Comparison of ENCODE assay signal across 10 cellular contexts in the genomic region with DNA sequence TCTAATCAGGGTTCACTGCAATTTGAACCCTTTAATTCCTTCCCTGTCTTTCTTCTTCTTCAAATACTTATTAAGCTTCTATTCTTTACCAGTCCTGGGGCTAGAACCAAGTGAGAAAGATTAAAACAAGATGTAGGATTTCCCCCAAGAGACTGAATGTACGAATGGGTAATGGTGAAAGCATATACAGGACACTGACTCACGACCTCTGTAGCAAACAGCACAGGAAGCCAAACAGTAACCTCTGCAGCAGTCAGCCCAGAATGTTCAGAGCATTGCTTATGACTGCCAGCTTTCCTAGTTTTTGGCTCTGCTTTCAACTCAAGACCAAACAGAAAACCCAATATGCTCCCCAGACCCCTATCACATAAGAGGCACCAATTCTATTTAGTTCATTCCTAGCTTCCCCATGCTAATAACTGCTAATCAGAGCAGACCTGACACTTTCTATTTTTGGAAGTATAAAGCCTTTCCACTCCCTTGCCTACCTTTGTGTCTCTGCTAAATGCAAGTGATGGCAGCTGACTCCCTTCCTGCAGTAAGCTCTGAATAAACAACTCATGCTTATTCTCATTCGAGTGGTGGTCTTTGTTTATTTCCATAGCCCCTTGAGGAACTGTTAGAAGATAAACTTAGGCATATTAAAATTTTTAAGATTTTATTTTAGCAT.
DNase-seq lines count a peak whose midpoint lies in the region; ATAC-seq and TF ChIP-seq lines count a peak whose summit lies in the region.
"Had no signal": no experiment of that assay in that cellular context is flagged by ENCODE, and none has a peak within 500 bp of the region (broad histone marks: within the 10 kb centered on the region; RNA-seq: fewer than 3 reads in every experiment).

No MANE protein-coding gene starts in this region.

- peak overlapping the region; percentile 6 for H2AFZ ChIP-seq in mammary epithelial cell (ENCODE audit: low read depth, low read length)

- in situ Hi-C loops in mammary epithelial cell (cut with MboI; ENCODE audit: low sequenced_read_pairs in 2 of 2): no loop called here

- H3K4me1 ChIP-seq in mammary epithelial cell (ENCODE audit: insufficient read depth, low read length) (no peaks in the 10 kb centered on the region), right lobe of liver (peaks cover 0 to 8% (median 0%) of the 10 kb centered on the region in 4 donors)

- H3K27ac ChIP-seq in mammary epithelial cell (ENCODE audit: insufficient read depth, low read depth, low read length): no peak overlapping the region
- no peak overlapping the region for H3K27ac ChIP-seq in right lobe of liver
- H3K27ac ChIP-seq in CD4-positive, alpha-beta T cell (ENCODE audit: low read depth, low read length): no peak overlapping the region
- H3K27ac ChIP-seq: VCaP had no signal

- H3K9ac ChIP-seq in mammary epithelial cell (ENCODE audit: insufficient read depth, low read length): no peak overlapping the region

- H3K27me3 ChIP-seq in mammary epithelial cell (ENCODE audit: insufficient read depth, low read length): no peaks in the 10 kb centered on the region
- H3K27me3 ChIP-seq in right lobe of liver: no peaks in the 10 kb centered on the region
- no peaks in the 10 kb centered on the region for H3K27me3 ChIP-seq in CD4-positive, alpha-beta T cell (ENCODE audit: control insufficient read depth, insufficient read depth, low read length)

- TF ChIP-seq POLR2A in right lobe of liver (IDR thresholded peaks at IDR 0.05): no peak

- no peaks in the 10 kb centered on the region for H4K20me1 ChIP-seq in mammary epithelial cell (ENCODE audit: insufficient read depth, low read length)

- no peak overlapping the region for H3K4me2 ChIP-seq in mammary epithelial cell (ENCODE audit: insufficient read depth, low read depth, low read length)

- CTCF ChIA-PET in mammary epithelial cell (lab: Charles Lee; ENCODE audit: low non-redundant PET): no interaction called here
- CTCF ChIA-PET in CD4-positive, alpha-beta T cell (lab: Charles Lee): no interaction called here

- BruUV-seq in mammary epithelial cell (replicated peaks; lab: Mats Ljungman, UMichigan): no TSS peak

- DNase-seq in AG09319 (ENCODE audit: extremely low read depth, low read depth) (peak; percentile 56), HS-5 (ENCODE audit: low read depth) (peak; percentile 66), mammary epithelial cell (peak; percentile 26), right lobe of liver (no peak), HuH-7 (ENCODE audit: low spot score) (no peak), NCI-H187 (lab: John Stamatoyannopoulos, UW) (no peak)
- no peak for DNase-seq in stimulated activated CD4-positive, alpha-beta T cell treated with anti-CD3 and anti-CD28 coated beads, Interleukin-4, amount 100 ng/mL, for 24 hours
- DNase-seq in CD4-positive, alpha-beta T cell: no peak
- DNase-seq: occipital lobe had no signal

- H3K27ac Mint-ChIP-seq in CD4-positive, alpha-beta T cell: no peak overlapping the region

- TF ChIP-seq CTCF in AG09319 (IDR thresholded peaks at IDR 0.05; ENCODE audit: low read depth, low read length): no peak
- TF ChIP-seq CTCF in mammary epithelial cell (conservative IDR thresholded peaks at IDR 0.05 in 1 of 2, IDR thresholded peaks at IDR 0.05 in 1 of 2; ENCODE audit: extremely low read depth in 1 of 2, insufficient read depth in 1 of 2, low read depth in 1 of 2, low read length in 2 of 2): no peak
- no peak for TF ChIP-seq CTCF in right lobe of liver (IDR thresholded peaks at IDR 0.05)
- TF ChIP-seq CTCF in CD4-positive, alpha-beta T cell (IDR thresholded peaks at IDR 0.05): no peak

- H3K79me2 ChIP-seq in mammary epithelial cell (ENCODE audit: insufficient read depth, low read length): no peaks in the 10 kb centered on the region

- peaks cover 4% of the 10 kb centered on the region for H3K27me3 Mint-ChIP-seq in CD4-positive, alpha-beta T cell

- H3K36me3 Mint-ChIP-seq in CD4-positive, alpha-beta T cell (ENCODE audit: low read depth): no peaks in the 10 kb centered on the region

- no peak overlapping the region for H3K4me3 ChIP-seq in mammary epithelial cell (replicated peaks in 1 of 3; ENCODE audit: insufficient read depth in 1 of 3, low read depth in 2 of 3, low read length in 3 of 3)
- no peak overlapping the region for H3K4me3 ChIP-seq in right lobe of liver

- H3K4me3 Mint-ChIP-seq in CD4-positive, alpha-beta T cell: no peak overlapping the region

- H3K9me3 Mint-ChIP-seq in CD4-positive, alpha-beta T cell: no peaks in the 10 kb centered on the region

- dilution Hi-C loops in mammary epithelial cell (cut with HindIII; ENCODE audit: low sequenced_read_pairs): no loop called here

- H3K9me3 ChIP-seq in mammary epithelial cell (replicated peaks; ENCODE audit: insufficient read depth, low read length): no peaks in the 10 kb centered on the region
- no peaks in the 10 kb centered on the region for H3K9me3 ChIP-seq in right lobe of liver
- no peaks in the 10 kb centered on the region for H3K9me3 ChIP-seq in CD4-positive, alpha-beta T cell (ENCODE audit: control insufficient read depth, low read length)

- no peaks in the 10 kb centered on the region for H3K4me1 Mint-ChIP-seq in CD4-positive, alpha-beta T cell (ENCODE audit: low read depth)

- H3K36me3 ChIP-seq in mammary epithelial cell (ENCODE audit: insufficient read depth, low read length) (no peaks in the 10 kb centered on the region), right lobe of liver (no peaks in the 10 kb centered on the region)

- peak; percentile 75 to 99 (median 92) for ATAC-seq in right lobe of liver
- no peak for ATAC-seq in CD4-positive, alpha-beta T cell (ENCODE audit: poor library complexity)

- POLR2A ChIA-PET in CD4-positive, alpha-beta T cell (lab: Charles Lee): no interaction called here

- intact Hi-C loops in mammary epithelial cell (cut with micrococcal nuclease): no loop called here
- intact Hi-C loops in right lobe of liver (cut with DNase I): no loop called here
- intact Hi-C loops in CD4-positive, alpha-beta T cell (cut with DNase I, micrococcal nuclease): no loop called here

- WGBS in mammary epithelial cell (ENCODE audit: low coverage, missing lambda C conversion rate): 28% methylated on average over 3 of the region's 3 CpGs
- 10% methylated on average over 3 of the region's 3 CpGs for WGBS in right lobe of liver (ENCODE audit: insufficient coverage, low coverage, low lambda C conversion rate, missing lambda C conversion rate)

Comparison
In these comparisons a context has a peak if more than half of its experiments do, and no peak if none do; other contexts are left out.
1. DNase-seq: peak in AG09319 (single experiment), HS-5 (single experiment) and mammary epithelial cell (single experiment); none in right lobe of liver (0 of 3), stimulated activated CD4-positive, alpha-beta T cell treated with anti-CD3 and anti-CD28 coated beads, Interleukin-4, amount 100 ng/mL, for 24 hours (single experiment), HuH-7 (single experiment), NCI-H187 (0 of 2) and CD4-positive, alpha-beta T cell (0 of 10).